ENCODE assay signal across 10 cellular contexts in the genomic region with DNA sequence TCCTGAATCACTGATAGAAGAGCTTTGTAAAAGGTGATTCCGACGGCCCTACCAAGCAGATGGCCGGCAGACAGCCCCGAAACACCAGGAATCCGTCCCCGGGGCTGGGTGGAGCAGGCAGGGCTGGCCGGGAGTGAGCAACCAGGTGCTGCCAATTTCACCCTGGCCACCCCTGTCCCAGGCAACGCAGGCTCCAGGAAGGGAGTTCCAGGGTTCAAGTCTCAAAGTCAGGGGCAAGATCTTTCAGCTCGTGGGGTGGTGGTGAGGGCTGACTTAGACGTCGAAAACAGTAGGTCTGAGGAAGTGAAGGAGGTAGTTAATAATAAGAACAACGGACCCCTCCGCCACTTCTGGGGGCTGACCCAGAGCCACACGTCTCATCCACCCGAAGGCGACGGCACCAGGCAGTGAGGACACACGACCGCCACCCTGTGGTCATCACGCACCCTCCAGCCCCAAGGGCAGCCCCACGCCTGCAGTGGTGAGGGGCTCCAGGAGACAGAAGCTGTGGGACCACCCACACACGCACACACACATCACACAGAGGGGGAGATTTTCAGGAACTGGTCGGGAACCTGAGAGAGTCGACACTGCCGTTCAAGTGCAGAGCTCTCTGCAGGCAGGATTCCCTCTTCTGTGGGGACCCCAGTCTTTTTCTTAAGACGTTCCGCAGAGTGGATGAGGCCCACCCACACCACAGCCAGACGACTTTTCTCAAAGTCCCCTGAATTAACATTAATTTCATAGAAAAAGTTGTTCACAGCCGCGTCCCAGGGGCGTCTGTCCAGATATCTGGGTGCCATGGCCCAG.
A peak's percentile ranks its signal among the peaks of the same experiment; 100 is the strongest.
DNase-seq lines count a peak whose midpoint lies in the region; ATAC-seq and TF ChIP-seq lines count a peak whose summit lies in the region.
"Had no signal": no experiment of that assay in that cellular context is flagged by ENCODE, and none has a peak within 500 bp of the region (broad histone marks: within the 10 kb centered on the region; RNA-seq: fewer than 3 reads in every experiment).

No MANE protein-coding gene starts in this region.

- TF ChIP-seq CTCF in GM12872 (IDR thresholded peaks at IDR 0.05; ENCODE audit: insufficient read depth, low read depth, low read length) = peak; percentile 45; the same call in 2 of the 3 replicates
- no peak for TF ChIP-seq CTCF in ascending aorta (IDR thresholded peaks at IDR 0.05)

- H3K4me3 ChIP-seq in ascending aorta = no peak overlapping the region
- H3K4me3 ChIP-seq: adrenal gland, SK-N-MC had no signal

- TF ChIP-seq POLR2A in GM18505 (IDR thresholded peaks at IDR 0.05; ENCODE audit: borderline replicate concordance, extremely low read depth, insufficient read depth, insufficient read length) = no peak

- no peaks in the 10 kb centered on the region for H3K27me3 ChIP-seq in ascending aorta

- no peaks in the 10 kb centered on the region for H3K4me1 ChIP-seq in ascending aorta
- H3K4me1 ChIP-seq: adrenal gland had no signal

- no peaks in the 10 kb centered on the region for H3K36me3 ChIP-seq in ascending aorta
- H3K36me3 ChIP-seq: adrenal gland had no signal

- H3K27ac ChIP-seq in ascending aorta = no peak overlapping the region
- H3K27ac ChIP-seq: adrenal gland, SK-N-MC had no signal

- peak; percentile 49 for DNase-seq in AG08396 (ENCODE audit: low spot score)
- DNase-seq in UCSD-AML1 (lab: John Stamatoyannopoulos, UW; ENCODE audit: unreplicated experiment) = peak; percentile 19
- peak; percentile 70 for DNase-seq in iPS-NIHi7 (ENCODE audit: extremely low spot score)
- no peak for DNase-seq in ascending aorta (ENCODE audit: low spot score in 2 of 2)
- no peak for DNase-seq in GF-D8 (lab: John Stamatoyannopoulos, UW)
- no peak for DNase-seq in RPMI8226

- no peak for ATAC-seq in GM18505 (IDR thresholded peaks at IDR 0.05; ENCODE audit: unreplicated experiment)

- no peaks in the 10 kb centered on the region for H3K9me3 ChIP-seq in ascending aorta
- H3K9me3 ChIP-seq: adrenal gland had no signal

- intact Hi-C loops in ascending aorta (cut with DNase I) = loop anchor here (10.0 kb wide), 1 partner anchor 969 kb away; no protein-coding TSS in a partner anchor

Comparison
In these comparisons a context has a peak if more than half of its experiments do, and no peak if none do; other contexts are left out.
1. DNase-seq: peak in AG08396 (single experiment), UCSD-AML1 (single experiment) and iPS-NIHi7 (single experiment); none in ascending aorta (0 of 2), GF-D8 (single experiment) and RPMI8226 (single experiment).